Comparison of ENCODE assay signal across 9 cellular contexts in the genomic region with DNA sequence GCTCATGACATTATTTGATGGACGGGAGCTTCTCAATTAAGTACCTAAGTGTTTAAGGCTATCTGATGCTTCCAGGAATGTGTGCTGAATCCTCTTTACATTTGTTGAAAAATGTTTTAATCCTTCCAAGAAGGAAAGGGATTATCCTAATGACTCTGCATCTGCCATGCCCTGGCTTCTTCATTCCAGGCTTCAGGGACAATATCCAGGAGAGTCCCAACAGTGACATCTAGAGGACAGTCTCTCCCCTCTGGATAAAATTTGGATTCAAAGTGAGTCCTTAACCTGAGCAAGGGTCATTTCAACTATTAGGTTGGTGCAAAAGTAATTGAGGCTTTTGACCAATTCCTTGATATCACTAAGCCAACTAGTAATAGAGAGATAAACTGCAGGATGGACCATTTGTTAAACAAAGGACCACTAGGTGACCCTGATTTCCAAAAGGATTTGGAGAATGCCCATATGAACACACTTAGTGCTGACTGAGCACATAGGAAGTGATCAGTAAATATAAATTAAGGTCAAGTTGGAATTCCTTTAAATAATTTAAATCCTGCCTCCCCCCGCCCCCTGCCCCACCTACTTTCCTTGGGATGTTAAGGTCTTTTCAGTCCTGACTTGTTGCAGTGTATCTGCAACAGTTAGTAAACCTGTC. TPM values are rescaled to one million over a fixed set of nuclear protein-coding genes. Genes with fewer than 3 reads are reported as not detected.
DNase-seq lines count a peak whose midpoint lies in the region; ATAC-seq and TF ChIP-seq lines count a peak whose summit lies in the region.
"Had no signal": no experiment of that assay in that cellular context is flagged by ENCODE, and none has a peak within 500 bp of the region (broad histone marks: within the 10 kb centered on the region; RNA-seq: fewer than 3 reads in every experiment).

No MANE protein-coding gene starts in this region.

- TF ChIP-seq POLR2A in tibial nerve (IDR thresholded peaks at IDR 0.05) = no peak

- H3K4me3 Mint-ChIP-seq in activated naive CD8-positive, alpha-beta T cell treated with anti-CD3 and anti-CD28 coated beads, Interleukin-2, amount 50 U/mL, for 24 hours = no peak overlapping the region

- peaks cover 55% of the 10 kb centered on the region for H3K36me3 Mint-ChIP-seq in activated naive CD8-positive, alpha-beta T cell treated with anti-CD3 and anti-CD28 coated beads, Interleukin-2, amount 50 U/mL, for 24 hours (ENCODE audit: low read depth)

- H3K36me3 ChIP-seq in hepatocyte (replicated peaks; ENCODE audit: insufficient read depth, low read depth) (no peaks in the 10 kb centered on the region), tibial nerve (no peaks in the 10 kb centered on the region)

- H3K4me3 ChIP-seq in hepatocyte (no peak overlapping the region), tibial nerve (no peak overlapping the region)

- DNase-seq in ELR (ENCODE audit: low read depth) (peak; percentile 75), NCI-H2171 (lab: John Stamatoyannopoulos, UW) (peak; percentile 67), hepatocyte (ENCODE audit: low spot score) (peak; percentile 68), tibial nerve (ENCODE audit: low spot score in 2 of 2) (peak in 1 of 2 donors; percentile 35)
- DNase-seq in activated naive CD8-positive, alpha-beta T cell treated with anti-CD3 and anti-CD28 coated beads, Interleukin-2, amount 50 U/mL, for 24 hours = no peak

- no peak for ATAC-seq in activated naive CD8-positive, alpha-beta T cell treated with anti-CD3 and anti-CD28 coated beads, Interleukin-2, amount 50 U/mL, for 24 hours
- ATAC-seq in GM19324 (IDR thresholded peaks at IDR 0.05; ENCODE audit: low FRiP score, unreplicated experiment) (no peak), HG02623 (IDR thresholded peaks at IDR 0.05; ENCODE audit: unreplicated experiment) (no peak)

- TF ChIP-seq CTCF in 22Rv1 (IDR thresholded peaks at IDR 0.05) (peak; percentile 93), hepatocyte (IDR thresholded peaks at IDR 0.05; ENCODE audit: poor library complexity) (peak; percentile 78), tibial nerve (IDR thresholded peaks at IDR 0.05) (peak; percentile 48 to 65 (median 52))

- H3K4me2 ChIP-seq in hepatocyte = no peak overlapping the region

- TF ChIP-seq EP300 in tibial nerve (IDR thresholded peaks at IDR 0.05) = no peak

- H3K27ac Mint-ChIP-seq in activated naive CD8-positive, alpha-beta T cell treated with anti-CD3 and anti-CD28 coated beads, Interleukin-2, amount 50 U/mL, for 24 hours = peak overlapping the region; percentile 98

- 30% methylated on average over 2 of the region's 2 CpGs for WGBS in hepatocyte (ENCODE audit: low lambda C conversion rate, missing lambda C conversion rate)
- WGBS in tibial nerve, 2 donors = 77 to 85% methylated on average over 2 of the region's 2 CpGs

- H3K79me2 ChIP-seq in hepatocyte = no peaks in the 10 kb centered on the region

- H3K9me3 ChIP-seq in hepatocyte (ENCODE audit: low read depth) = no peaks in the 10 kb centered on the region
- H3K9me3 ChIP-seq in tibial nerve = no peaks in the 10 kb centered on the region

- H3K9me2 ChIP-seq in hepatocyte (replicated peaks; ENCODE audit: insufficient read depth) = no peaks in the 10 kb centered on the region

- peaks cover 72% of the 10 kb centered on the region for H3K4me1 Mint-ChIP-seq in activated naive CD8-positive, alpha-beta T cell treated with anti-CD3 and anti-CD28 coated beads, Interleukin-2, amount 50 U/mL, for 24 hours

- H3K27me3 ChIP-seq in hepatocyte (no peaks in the 10 kb centered on the region), tibial nerve (no peaks in the 10 kb centered on the region)

- H3K4me1 ChIP-seq in hepatocyte (ENCODE audit: insufficient read depth) = peaks cover 11% of the 10 kb centered on the region
- peaks cover 0 to 19% (median 0%) of the 10 kb centered on the region in 4 donors for H3K4me1 ChIP-seq in tibial nerve

- H2AFZ ChIP-seq in hepatocyte = no peak overlapping the region

- no peaks in the 10 kb centered on the region for H4K20me1 ChIP-seq in hepatocyte (ENCODE audit: insufficient read depth, poor library complexity, severe bottlenecking)

- H3K27ac ChIP-seq in 22Rv1 (peak overlapping the region; percentile 52), hepatocyte (no peak overlapping the region), tibial nerve (no peak overlapping the region)
- H3K27ac ChIP-seq: epithelial cell of prostate had no signal

- H3K9me3 Mint-ChIP-seq in activated naive CD8-positive, alpha-beta T cell treated with anti-CD3 and anti-CD28 coated beads, Interleukin-2, amount 50 U/mL, for 24 hours = no peaks in the 10 kb centered on the region

- no peaks in the 10 kb centered on the region for H3K27me3 Mint-ChIP-seq in activated naive CD8-positive, alpha-beta T cell treated with anti-CD3 and anti-CD28 coated beads, Interleukin-2, amount 50 U/mL, for 24 hours

RNA-seq across cellular contexts. Expression of a gene that starts 19.1 kb away (rescaled TPM):
- not detected in 2 replicates for total RNA-seq in hepatocyte
- not detected in 2 replicates for polyA plus RNA-seq in hepatocyte
- total RNA-seq in tibial nerve = 1 to 10 TPM in 3 of 4 donors, under 1 TPM in 1; 0.84 to 8.1 (median 2.3) TPM
